8 cellular contexts compared by ENCODE assay signal in genomic region chr11:78228467-78228866, GRCh38. TPM values are rescaled to one million over a fixed set of nuclear protein-coding genes. Genes with fewer than 3 reads are reported as not detected.
DNase-seq lines count a peak whose midpoint lies in the region; ATAC-seq, FAIRE-seq and TF ChIP-seq lines count a peak whose summit lies in the region.

No MANE protein-coding gene starts in this region.

- TF ChIP-seq RAD21 in K562 (CRISPR knock-in tag; conservative IDR thresholded peaks at IDR 0.05 in 1 of 2, IDR thresholded peaks at IDR 0.05 in 1 of 2) = peak; percentile 92 to 94

- no peaks in the 10 kb centered on the region for H4K20me1 ChIP-seq in K562 (replicated peaks; ENCODE audit: control insufficient read depth, insufficient read depth, low read length)

- TF ChIP-seq CTCF in K562 (IDR thresholded peaks at IDR 0.05 in 2 of 3, conservative IDR thresholded peaks at IDR 0.05 in 1 of 3; ENCODE audit: insufficient read depth in 2 of 3, low read depth in 1 of 3, low read length in 3 of 3) (peak; percentile 70 to 82 (median 71)), thyroid gland (IDR thresholded peaks at IDR 0.05) (peak; percentile 20 to 65 (median 50))

- 100% methylated on average over 3 of the region's 3 CpGs for WGBS in K562 (ENCODE audit: insufficient coverage, low coverage, missing lambda C conversion rate)
- 94 to 96% methylated on average over 3 of the region's 3 CpGs for WGBS in thyroid gland, 2 donors

- H2AFZ ChIP-seq in K562 (ENCODE audit: low read depth, low read length) = no peak overlapping the region

- BruUV-seq in K562 (replicated peaks; lab: Mats Ljungman, UMichigan) = no TSS peak

- no peak overlapping the region for H3K4me3 ChIP-seq in K562
- no peak overlapping the region for H3K4me3 ChIP-seq in thyroid gland (replicated peaks in 1 of 3)

- DNase-seq in CD1c-positive myeloid dendritic cell (ENCODE audit: extremely low spot score) = peak; percentile 61
- DNase-seq in GM19238 (ENCODE audit: insufficient read length, low spot score) = peak; percentile 56
- DNase-seq in HTR-8/SVneo (ENCODE audit: insufficient read length, low spot score) = peak; percentile 74
- peak; percentile 74 for DNase-seq in NCI-H774 (lab: John Stamatoyannopoulos, UW)
- peak; percentile 52 to 73 (median 64) for DNase-seq in K562 (ENCODE audit: extremely low read depth in 1 of 4, low spot score in 3 of 4)
- DNase-seq in islet precursor cell = peak; percentile 68
- peak in 1 of 2 donors; percentile 14 for DNase-seq in thyroid gland
- DNase-seq in OCI-M2 (lab: John Stamatoyannopoulos, UW; ENCODE audit: unreplicated experiment) = no peak

- no peak overlapping the region for H3K27ac ChIP-seq in K562 (ENCODE audit: extremely low read depth, low read depth, low read length)
- no peak overlapping the region for H3K27ac ChIP-seq in thyroid gland

- H3K79me2 ChIP-seq in K562 (ENCODE audit: control insufficient read depth, insufficient read depth, low read length) = no peaks in the 10 kb centered on the region

- H3K4me2 ChIP-seq in K562 (ENCODE audit: insufficient read depth, low read length) = no peak overlapping the region

- H3K36me3 ChIP-seq in K562 (ENCODE audit: control insufficient read depth, insufficient read depth, low read length) = peaks cover 39% of the 10 kb centered on the region; the same call in 2 of the 3 replicates
- peaks cover 6 to 7% of the 10 kb centered on the region in 2 donors for H3K36me3 ChIP-seq in thyroid gland

- no peak for FAIRE-seq in HTR-8/SVneo (lab: Jason Lieb, UNC)
- FAIRE-seq in K562 (lab: Jason Lieb, UNC) = peak; percentile 76

- CTCF ChIA-PET in K562 (lab: Yijun Ruan, JAX; ENCODE audit: low intra/inter-chr PET ratio) = interaction anchor here (0.6 to 3.2 kb wide), 5 partner anchors 188 to 358 kb away, joined by 3 to 30 read pairs (median 6); no protein-coding TSS in a partner anchor

- TF ChIP-seq EP300 in K562 (IDR thresholded peaks at IDR 0.05; ENCODE audit: low read length) = no peak

- H3K9me3 ChIP-seq in K562 (replicated peaks; ENCODE audit: control insufficient read depth, insufficient read depth, low read depth, low read length) = no peaks in the 10 kb centered on the region
- no peaks in the 10 kb centered on the region for H3K9me3 ChIP-seq in thyroid gland

- H3K4me1 ChIP-seq in K562 (replicated peaks in 1 of 2; ENCODE audit: control insufficient read depth in 2 of 2, insufficient read depth in 2 of 2, low read length in 2 of 2) (peaks cover 6 to 23% of the 10 kb centered on the region in 2 experiments; a peak in 4 of 5 replicates), thyroid gland (peaks cover 0 to 10% of the 10 kb centered on the region in 2 donors)

- POLR2A ChIA-PET in K562 (lab: Yijun Ruan, JAX) = interaction anchor here (0.5 to 1.2 kb wide), 5 partner anchors 156 to 346 kb away, joined by 3 read pairs; partner anchors contain the start of genes GAB2 and NARS2

- ATAC-seq in K562 = peak; percentile 85

- no peaks in the 10 kb centered on the region for H3K9me1 ChIP-seq in K562 (ENCODE audit: control insufficient read depth, insufficient read depth, low read length)

- no peak overlapping the region for H3K9ac ChIP-seq in K562 (ENCODE audit: insufficient read depth in 1 of 2, low read depth in 2 of 2, low read length in 2 of 2)

- H3K27me3 ChIP-seq in K562 (ENCODE audit: control insufficient read depth in 2 of 2, insufficient read depth in 2 of 2, low read length in 2 of 2) (no peaks in the 10 kb centered on the region), thyroid gland (no peaks in the 10 kb centered on the region)

- in situ Hi-C loops in K562 (cut with MboI) = no loop called here

- intact Hi-C loops in K562 (cut with micrococcal nuclease) = loop anchor here (1.0 to 2.0 kb wide), 5 partner anchors 28 to 336 kb away; no protein-coding TSS in a partner anchor
- intact Hi-C loops in thyroid gland (cut with DNase I) = loop anchor here (10.0 kb wide), 1 partner anchor 186 kb away; the partner anchor contains the start of gene GAB2

- no peak for TF ChIP-seq POLR2A in K562 (conservative IDR thresholded peaks at IDR 0.05)
- no peak for TF ChIP-seq POLR2A in thyroid gland (IDR thresholded peaks at IDR 0.05)

TF ChIP-seq in K562, 482 proteins besides CTCF, POLR2A, EP300 and RAD21 (continues in another document):
- TF ChIP-seq ZMIZ1 (IDR thresholded peaks at IDR 0.05; ENCODE audit: low read depth in 2 of 2, low read length in 2 of 2) (0 out of 4 replicates have a peak, but pooled peaks of 1 of the 2 experiments have one; percentile 16), STAT5B (CRISPR knock-in tag; IDR thresholded peaks at IDR 0.05) (no peak), ATF7 (IDR thresholded peaks at IDR 0.05) (0 out of 2 replicates have a peak, but pooled peaks have one; percentile 12), FOXK2 (conservative IDR thresholded peaks at IDR 0.05 in 1 of 2, IDR thresholded peaks at IDR 0.05 in 1 of 2; ENCODE audit: low read depth in 2 of 2) (0 out of 4 replicates have a peak, but pooled peaks of 1 of the 2 experiments have one; percentile 53), HDAC2 (IDR thresholded peaks at IDR 0.05) (peak; percentile 30; the same call in 1 of the 2 replicates), CBX2 (IDR thresholded peaks at IDR 0.05; ENCODE audit: insufficient read depth, low read length, poor library complexity, severe bottlenecking) (no peak), RHOXF2B (CRISPR knock-in tag; conservative IDR thresholded peaks at IDR 0.05) (peak; percentile 21; the same call in 1 of the 2 replicates)

RNA-seq across cellular contexts. Expression of gene USP35, which starts 39.7 kb away (rescaled TPM):
- total RNA-seq in K562 (2011; cell fraction: chromatin; rRNA removed; ENCODE audit: low replicate concordance) = 11.2 and 24.7 TPM in 2 replicates
- total RNA-seq in K562 (2011; cell fraction: nucleolus; rRNA removed) = 14.8 and 15.9 TPM in 2 replicates
- 11.8 and 13.5 TPM in 2 replicates for total RNA-seq in K562 (2011; cell fraction: nucleoplasm; rRNA removed)
- total RNA-seq in K562 (2014; rRNA removed) (3.3 and 4.8 TPM in 2 replicates), K562 (2014; rRNA removed; fragmentation: Illumina TruSeq; extraction: Trizol) (1.6 and 2.1 TPM in 2 replicates), K562 (2015; rRNA removed; fragmentation: Illumina TruSeq; extraction: Trizol) (2.4 and 3.3 TPM in 2 replicates), K562 (2021) (3.8 and 4.1 TPM in 2 replicates), thyroid gland (10 to 100 TPM; 13.5 to 18.1 (median 14.3) TPM)
- polyA plus RNA-seq in K562 (2011; rRNA removed) (3.9 and 4.4 TPM in 2 replicates), K562 (2014; fragmentation: Illumina TruSeq; extraction: Trizol) (3.0 and 3.6 TPM in 2 replicates), K562 (2014; fragmentation: Nextera tagmentation; extraction: Ambion mirVana) (under 1 TPM; 0.01 to 0.07 TPM), K562 (2014; rRNA removed) (3.6 and 4.0 TPM in 2 replicates)
- 3.2 and 3.9 TPM in 2 replicates for polyA plus RNA-seq in K562 (2011; cell fraction: cytosol; rRNA removed)
- 23.4 and 38.4 TPM in 2 replicates for polyA plus RNA-seq in K562 (2011; cell fraction: nucleus; rRNA removed)
- 3.9 and 6.0 TPM in 2 replicates for polyA plus RNA-seq in K562 (2012)
- polyA minus RNA-seq in K562 (2011; rRNA and poly(A)+ RNA removed) = 1.7 and 1.8 TPM in 2 replicates
- polyA minus RNA-seq in K562 (2011; cell fraction: cytosol; rRNA and poly(A)+ RNA removed) = 1.1 and 3.0 TPM in 2 replicates
- 6.1 and 7.2 TPM in 2 replicates for polyA minus RNA-seq in K562 (2011; cell fraction: nucleus; rRNA and poly(A)+ RNA removed)

RNA-seq across cellular contexts. Expression of gene KCTD21, which starts 40.0 kb away (rescaled TPM):
- 3.6 and 6.5 TPM in 2 replicates for total RNA-seq in K562 (2011; cell fraction: chromatin; rRNA removed; ENCODE audit: low replicate concordance)
- total RNA-seq in K562 (2011; cell fraction: nucleolus; rRNA removed) = 3.0 and 4.7 TPM in 2 replicates
- 4.0 and 7.8 TPM in 2 replicates for total RNA-seq in K562 (2011; cell fraction: nucleoplasm; rRNA removed)
- total RNA-seq in K562 (2014; rRNA removed) (1.5 and 2.1 TPM in 2 replicates), K562 (2014; rRNA removed; fragmentation: Illumina TruSeq; extraction: Trizol) (1.7 and 1.9 TPM in 2 replicates), K562 (2015; rRNA removed; fragmentation: Illumina TruSeq; extraction: Trizol) (2.0 and 2.4 TPM in 2 replicates), K562 (2021) (2.2 and 2.4 TPM in 2 replicates), thyroid gland (10 to 100 TPM; 16.6 to 23.4 (median 17.0) TPM)
- polyA plus RNA-seq in K562 (2011; rRNA removed) (4.2 and 5.4 TPM in 2 replicates), K562 (2014; fragmentation: Illumina TruSeq; extraction: Trizol) (3.3 and 4.3 TPM in 2 replicates), K562 (2014; fragmentation: Nextera tagmentation; extraction: Ambion mirVana) (under 1 TPM; 0.34 to 0.80 TPM), K562 (2014; rRNA removed) (1.7 and 1.8 TPM in 2 replicates)
- polyA plus RNA-seq in K562 (2011; cell fraction: cytosol; rRNA removed) = 5.2 and 5.6 TPM in 2 replicates
- 1.3 and 2.4 TPM in 2 replicates for polyA plus RNA-seq in K562 (2011; cell fraction: nucleus; rRNA removed)
- 4.1 and 5.4 TPM in 2 replicates for polyA plus RNA-seq in K562 (2012)
- 4.0 and 5.1 TPM in 2 replicates for polyA minus RNA-seq in K562 (2011; rRNA and poly(A)+ RNA removed)
- 2.1 and 3.5 TPM in 2 replicates for polyA minus RNA-seq in K562 (2011; cell fraction: cytosol; rRNA and poly(A)+ RNA removed)
- polyA minus RNA-seq in K562 (2011; cell fraction: nucleus; rRNA and poly(A)+ RNA removed) = 1.5 and 2.0 TPM in 2 replicates
